Comparison of ENCODE assay signal across 8 cellular contexts in the genomic region with DNA sequence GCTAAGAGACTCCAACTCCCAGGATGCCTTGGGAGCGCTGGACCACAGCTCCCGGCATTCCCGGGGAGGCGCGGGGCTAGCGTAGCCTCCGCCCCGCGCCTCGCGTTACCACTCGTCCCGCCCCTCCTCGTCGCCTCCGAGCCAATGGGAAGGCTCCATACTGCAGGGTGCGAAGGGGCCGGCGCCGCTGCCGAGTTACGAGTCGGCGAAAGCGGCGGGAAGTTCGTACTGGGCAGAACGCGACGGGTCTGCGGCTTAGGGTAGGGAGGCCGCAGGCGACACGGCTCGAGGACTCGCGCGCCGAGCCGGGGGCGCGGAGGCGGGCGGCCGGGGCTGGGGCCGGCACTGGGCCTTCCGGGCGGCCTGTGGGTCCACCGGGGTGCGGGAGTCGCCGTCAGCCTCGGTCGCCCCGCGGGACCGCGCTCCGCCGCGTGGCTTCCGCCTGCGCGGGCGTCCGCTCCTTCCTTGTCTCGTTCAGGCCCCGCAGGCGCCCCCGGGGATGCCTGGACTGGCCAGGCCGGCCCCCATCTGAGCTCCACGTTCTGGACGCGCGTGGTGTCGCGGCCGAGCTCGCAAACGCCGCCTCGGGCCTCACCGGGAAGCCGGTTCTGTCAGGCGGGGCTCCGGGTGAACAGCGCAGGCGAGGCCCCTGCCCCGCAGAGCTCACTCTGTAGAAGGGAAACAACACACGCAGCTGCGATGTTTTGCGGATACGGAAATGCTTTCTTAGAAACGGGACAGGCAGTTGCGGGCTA. TPM values are rescaled to one million over a fixed set of nuclear protein-coding genes. Genes with fewer than 3 reads are reported as not detected.
DNase-seq lines count a peak whose midpoint lies in the region; ATAC-seq, FAIRE-seq and TF ChIP-seq lines count a peak whose summit lies in the region.

A gene with protein sequence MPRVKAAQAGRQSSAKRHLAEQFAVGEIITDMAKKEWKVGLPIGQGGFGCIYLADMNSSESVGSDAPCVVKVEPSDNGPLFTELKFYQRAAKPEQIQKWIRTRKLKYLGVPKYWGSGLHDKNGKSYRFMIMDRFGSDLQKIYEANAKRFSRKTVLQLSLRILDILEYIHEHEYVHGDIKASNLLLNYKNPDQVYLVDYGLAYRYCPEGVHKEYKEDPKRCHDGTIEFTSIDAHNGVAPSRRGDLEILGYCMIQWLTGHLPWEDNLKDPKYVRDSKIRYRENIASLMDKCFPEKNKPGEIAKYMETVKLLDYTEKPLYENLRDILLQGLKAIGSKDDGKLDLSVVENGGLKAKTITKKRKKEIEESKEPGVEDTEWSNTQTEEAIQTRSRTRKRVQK (plus strand): TSS at position 195 of the 755 bp plus-strand sequence. CDS start 36,090 bp downstream, outside the sequence.

- H2AFZ ChIP-seq in H1 (ENCODE audit: low read length): no peak within 1 kb of the TSS
- peak within 1 kb of the TSS; percentile 84 for H2AFZ ChIP-seq in mesenchymal stem cell (ENCODE audit: low read depth, low read length)

- TF ChIP-seq CTCF in H1 (IDR thresholded peaks at IDR 0.05; ENCODE audit: control extremely low read depth in 1 of 3, insufficient read depth in 1 of 3, low read depth in 1 of 3, low read length in 3 of 3): no peak

- H2BK15ac ChIP-seq in H1 (ENCODE audit: low read length) (no peak within 1 kb of the TSS), mesenchymal stem cell (ENCODE audit: low read depth, poor library complexity, severe bottlenecking) (no peak within 1 kb of the TSS)

- peak; percentile 97 for ATAC-seq in GM21390 (IDR thresholded peaks at IDR 0.05; ENCODE audit: unreplicated experiment)

- H3K23ac ChIP-seq in H1 (ENCODE audit: insufficient read length): no peak within 1 kb of the TSS
- H3K23ac ChIP-seq in mesenchymal stem cell (ENCODE audit: low read length in 2 of 2): peak within 1 kb of the TSS in 1 of 2 experiments; percentile 46

- no peak within 1 kb of the TSS for H4K5ac ChIP-seq in H1 (ENCODE audit: insufficient read length, low read depth, low read length)

- no peaks in the 10 kb centered on the region for H3K27me3 ChIP-seq in H1 (replicated peaks in 1 of 4; ENCODE audit: control insufficient read depth in 3 of 4, extremely low read depth in 1 of 4, insufficient read depth in 3 of 4, low read length in 3 of 4)
- H3K27me3 ChIP-seq in mesenchymal stem cell (ENCODE audit: control insufficient read depth in 1 of 2, insufficient read depth in 1 of 2, low read length in 2 of 2): peaks cover 0 to 10% of the 10 kb centered on the region in 2 experiments

- in situ Hi-C loops in Caki2 (cut with HindIII; ENCODE audit: low pct_unique_long_range_greater_than_20kb, low sequenced_read_pairs): no loop called here

- H3K79me2 ChIP-seq in H1 (ENCODE audit: control insufficient read depth in 1 of 2, insufficient read depth in 2 of 2, low read length in 2 of 2): peaks cover 10 to 49% of the 10 kb centered on the region in 2 experiments

- POLR2A ChIA-PET in H1 (lab: Charles Lee; ENCODE audit: partially characterized antibody): interaction anchor here (0.9 to 1.6 kb wide), 4 partner anchors 9 to 30 kb away, joined by 3 to 6 read pairs (median 4); no protein-coding TSS in a partner anchor

- H3K27ac ChIP-seq in H1 (ENCODE audit: low read depth, low read length) (peak within 1 kb of the TSS; percentile 72; the same call in 1 of the 2 replicates), mesenchymal stem cell (ENCODE audit: low read length, poor library complexity, severe bottlenecking) (no peak within 1 kb of the TSS)

- H3K9ac ChIP-seq in H1 (replicated peaks in 1 of 4; ENCODE audit: extremely low read depth in 1 of 4, low read depth in 3 of 4, low read length in 3 of 4) (peak within 1 kb of the TSS; percentile 80 to 93 (median 86)), mesenchymal stem cell (ENCODE audit: low read length) (peak within 1 kb of the TSS; percentile 95)

- H2BK5ac ChIP-seq in H1 (ENCODE audit: low read depth, low read length) (no peak within 1 kb of the TSS), mesenchymal stem cell (ENCODE audit: low read depth, low read length, poor library complexity, severe bottlenecking) (no peak within 1 kb of the TSS)

- no peak within 1 kb of the TSS for H2AK5ac ChIP-seq in H1 (ENCODE audit: low read depth, low read length)
- no peak within 1 kb of the TSS for H2AK5ac ChIP-seq in mesenchymal stem cell (ENCODE audit: low read length, severe bottlenecking)

- H3K9me3 ChIP-seq in H1 (ENCODE audit: insufficient read depth in 2 of 2, low read depth in 1 of 2, low read length in 1 of 2) (no peaks in the 10 kb centered on the region), mesenchymal stem cell (ENCODE audit: control insufficient read depth, low read length) (no peaks in the 10 kb centered on the region)

- H4K91ac ChIP-seq in H1 (replicated peaks; ENCODE audit: insufficient read length, low read length): no peak within 1 kb of the TSS
- H4K91ac ChIP-seq in mesenchymal stem cell (ENCODE audit: low read length): no peak within 1 kb of the TSS

- H3K4me2 ChIP-seq in H1 (ENCODE audit: insufficient read depth in 1 of 2, low read depth in 2 of 2, low read length in 2 of 2) (peak within 1 kb of the TSS; percentile 74 to 85), mesenchymal stem cell (ENCODE audit: low read length, poor library complexity, severe bottlenecking) (peak within 1 kb of the TSS; percentile 92)

- H2BK12ac ChIP-seq in H1 (ENCODE audit: low read depth, low read length): no peak within 1 kb of the TSS
- H2BK12ac ChIP-seq in mesenchymal stem cell (ENCODE audit: low read length in 2 of 2): no peak within 1 kb of the TSS

- H2BK20ac ChIP-seq in H1 (ENCODE audit: low read length): no peak within 1 kb of the TSS

- H3K79me1 ChIP-seq in H1 (ENCODE audit: low read depth, low read length) (no peaks in the 10 kb centered on the region; the same call in 1 of the 2 replicates), mesenchymal stem cell (replicated peaks; ENCODE audit: low read length, poor library complexity, severe bottlenecking) (peaks cover 11% of the 10 kb centered on the region)

- H2BK120ac ChIP-seq in H1 (replicated peaks; ENCODE audit: low read depth, low read length) (no peak within 1 kb of the TSS), mesenchymal stem cell (ENCODE audit: low read depth, low read length) (no peak within 1 kb of the TSS)

- peak within 1 kb of the TSS; percentile 91; the same call in 1 of the 2 replicates for H4K8ac ChIP-seq in H1 (ENCODE audit: extremely low read depth, insufficient read depth, low read length)
- H4K8ac ChIP-seq in mesenchymal stem cell (ENCODE audit: low read length): peak within 1 kb of the TSS; percentile 1

- H3K14ac ChIP-seq in H1 (ENCODE audit: insufficient read length): no peak within 1 kb of the TSS
- no peak within 1 kb of the TSS for H3K14ac ChIP-seq in mesenchymal stem cell (ENCODE audit: low read length in 2 of 2)

- H3K4me1 ChIP-seq in H1 (replicated peaks in 1 of 4; ENCODE audit: control insufficient read depth in 3 of 4, insufficient read depth in 4 of 4, low read length in 3 of 4): 0 out of 7 replicates have a peak, but pooled peaks cover 0 to 2% (median 0%) of the 10 kb centered on the region in 4 experiments
- H3K4me1 ChIP-seq in mesenchymal stem cell (ENCODE audit: control insufficient read depth, insufficient read depth, low read depth, low read length): peaks cover 3% of the 10 kb centered on the region

- H3K56ac ChIP-seq in H1 (replicated peaks; ENCODE audit: insufficient read length, low read depth, low read length): peak within 1 kb of the TSS; percentile 64

- H3K23me2 ChIP-seq in H1 (ENCODE audit: low read depth, low read length): peaks cover 8% of the 10 kb centered on the region

- no peak within 1 kb of the TSS for H3K18ac ChIP-seq in H1 (ENCODE audit: extremely low read depth, low read length)
- H3K18ac ChIP-seq in mesenchymal stem cell (ENCODE audit: low read depth in 1 of 2, low read length in 2 of 2): no peak within 1 kb of the TSS

- H3K4me3 ChIP-seq in H1 (ENCODE audit: extremely low read depth in 1 of 4, insufficient read depth in 2 of 4, low read depth in 3 of 4, low read length in 4 of 4): peak within 1 kb of the TSS; percentile 80 to 96 (median 88)
- H3K4me3 ChIP-seq in mesenchymal stem cell (ENCODE audit: insufficient read depth in 1 of 2, low read depth in 1 of 2, low read length in 2 of 2): peak within 1 kb of the TSS; percentile 83 to 94

- TF ChIP-seq POLR2A in H1 (IDR thresholded peaks at IDR 0.05; ENCODE audit: control extremely low read depth in 1 of 2, low read depth in 2 of 2, low read length in 2 of 2): peak; percentile 85 to 92; a peak in 2 of 3 replicates

- no peak for TF ChIP-seq EP300 in H1 (IDR thresholded peaks at IDR 0.05; ENCODE audit: borderline replicate concordance in 1 of 2, low read depth in 2 of 2, low read length in 2 of 2)

- no peak for TF ChIP-seq RAD21 in H1 (IDR thresholded peaks at IDR 0.05 in 1 of 2, conservative IDR thresholded peaks at IDR 0.05 in 1 of 2; ENCODE audit: low read depth in 2 of 2, low read length in 2 of 2)

- CTCF ChIA-PET in H1 (lab: Charles Lee; ENCODE audit: partially characterized antibody): interaction anchor here (1.1 to 2.5 kb wide), 5 partner anchors 10 to 87 kb away, joined by 3 to 9 read pairs (median 4); no protein-coding TSS in a partner anchor

- DNase-seq in Caki2 (ENCODE audit: low read depth) (peak; percentile 90), HUDEP-2 (lab: John Stamatoyannopoulos, UW; ENCODE audit: unreplicated experiment in 76 of 76) (peak in 75 of 76 experiments; percentile 23 to 95 (median 90)), NOMO-1 treated with dmso at 0.1 percent for 144 hours (lab: John Stamatoyannopoulos, UW; ENCODE audit: unreplicated experiment) (peak; percentile 86), H1 (ENCODE audit: low read depth in 1 of 2, low spot score in 2 of 2) (peak; percentile 84 to 95), mesenchymal stem cell (peak; percentile 97)
- peak; percentile 89 for DNase-seq in activated CD8-positive, alpha-beta memory T cell treated with anti-CD3 and anti-CD28 coated beads for 4 hours (ENCODE audit: low read depth in 2 of 2)
- peak; percentile 82 for DNase-seq in stimulated activated CD8-positive, alpha-beta memory T cell treated with anti-CD3 and anti-CD28 coated beads, Interleukin-12 subunit alpha, Interleukin-12 subunit beta, amount 100 ng/mL, for 24 hours (ENCODE audit: extremely low read depth)

- no peak within 1 kb of the TSS for H3K4ac ChIP-seq in H1 (replicated peaks; ENCODE audit: insufficient read length, low read depth, low read length)
- H3K4ac ChIP-seq in mesenchymal stem cell (ENCODE audit: low read depth in 1 of 2, low read length in 2 of 2): no peak within 1 kb of the TSS

- H3K36me3 ChIP-seq in H1 (ENCODE audit: control insufficient read depth in 2 of 4, insufficient read depth in 4 of 4, low read length in 3 of 4): no peaks in the 10 kb centered on the region
- H3K36me3 ChIP-seq in mesenchymal stem cell (ENCODE audit: control insufficient read depth in 1 of 2, insufficient read depth in 2 of 2, low read depth in 1 of 2, low read length in 2 of 2): no peaks in the 10 kb centered on the region

- no peak for FAIRE-seq in H1 (lab: Jason Lieb, UNC)

- 1% methylated on average over 24 of the region's 95 CpGs; no CpG with 5 or more reads in 1 of the 2 experiments for WGBS in H1 (ENCODE audit: extremely low coverage in 1 of 2, insufficient coverage in 1 of 2, insufficient read length in 1 of 2, insufficient replicate concordance in 2 of 2, low coverage in 1 of 2, low lambda C conversion rate in 2 of 2, missing lambda C conversion rate in 1 of 2), 2 experiments
- WGBS in mesenchymal stem cell: under 1% methylated on average over 68 of the region's 95 CpGs

- peaks cover 9 to 10% of the 10 kb centered on the region in 2 experiments for H4K20me1 ChIP-seq in H1 (replicated peaks in 1 of 2; ENCODE audit: control insufficient read depth in 1 of 2, insufficient read depth in 2 of 2, low read length in 2 of 2)

RNA-seq across cellular contexts. Expression of the gene that starts here (rescaled TPM):
- 25.7 and 57.2 TPM in 2 replicates for total RNA-seq in Caki2 (2014; rRNA removed; shearing (Covaris generic); ENCODE audit: low replicate concordance)
- total RNA-seq in H1 (2021; fragmentation: NEBNext Ultra II Directional; extraction: Animal tissue kit (Norgen Biotek cat#: 25700)): 62.4 and 64.8 TPM in 2 replicates
- 10.8 and 24.2 TPM in 2 replicates for polyA plus RNA-seq in H1 (2011; rRNA removed)
- 42.6 TPM for polyA plus RNA-seq in H1 (2011; cell fraction: cytosol; rRNA removed)
- 7.7 TPM for polyA plus RNA-seq in H1 (2011; cell fraction: nucleus; rRNA removed)
- polyA plus RNA-seq in H1 (2012, experiment 1 of 2): 43.1 to 69.0 TPM (median 49.7 TPM) in 4 replicates
- polyA plus RNA-seq in H1 (2012, experiment 2 of 2): 5.9 TPM
- 65.2 TPM for polyA plus RNA-seq in H1 (2013, experiment 1 of 2)
- 61.3 TPM for polyA plus RNA-seq in H1 (2013, experiment 2 of 2)
- polyA minus RNA-seq in H1 (2011; rRNA and poly(A)+ RNA removed): 33.6 and 36.8 TPM in 2 replicates
- 22.2 TPM for polyA minus RNA-seq in H1 (2011; cell fraction: cytosol; rRNA and poly(A)+ RNA removed)
- 94.6 TPM for polyA minus RNA-seq in H1 (2011; cell fraction: nucleus; rRNA and poly(A)+ RNA removed)
- 7.0 TPM for polyA plus RNA-seq in mesenchymal stem cell (2013, experiment 1 of 2)
- polyA plus RNA-seq in mesenchymal stem cell (2013, experiment 2 of 2): 6.9 TPM
